Comparison of ENCODE assay signal across 8 cellular contexts in the genomic region with DNA sequence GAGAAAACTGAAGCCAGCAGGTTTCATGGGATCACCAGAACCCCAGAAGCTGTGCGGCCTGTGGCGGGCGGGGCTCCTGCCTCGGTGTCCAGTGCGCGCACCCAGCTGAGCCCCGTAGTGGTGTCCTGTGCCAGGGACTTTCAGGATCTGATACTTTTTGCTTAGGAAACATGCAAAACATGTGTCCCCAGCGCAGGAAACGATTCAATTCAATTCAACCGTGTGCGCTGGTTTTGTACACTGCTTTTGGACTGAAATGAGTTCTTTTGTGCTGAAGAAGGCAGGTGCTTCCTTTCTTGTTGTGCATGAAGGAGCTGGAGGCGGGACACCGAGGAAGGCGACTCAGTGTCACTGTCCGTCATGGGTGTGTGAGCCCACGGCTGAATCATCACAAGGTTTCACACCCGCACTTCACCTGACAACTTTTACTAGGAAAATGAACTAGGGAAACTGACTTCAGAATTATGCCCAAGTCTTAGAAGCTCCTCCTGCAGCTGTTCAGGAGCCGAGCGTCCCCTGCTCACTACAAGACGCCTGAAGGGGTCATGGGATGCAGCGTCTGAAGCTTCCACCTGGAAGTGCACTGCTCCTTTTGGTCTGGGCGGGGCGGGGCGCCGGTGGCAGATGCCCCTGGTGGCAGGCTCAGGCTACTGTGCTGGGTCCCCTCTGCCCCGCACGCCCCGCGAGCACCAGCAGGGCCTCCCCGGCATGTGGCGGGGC. TPM values are rescaled to one million over a fixed set of nuclear protein-coding genes. Genes with fewer than 3 reads are reported as not detected.
A peak's percentile ranks its signal among the peaks of the same experiment; 100 is the strongest.
DNase-seq lines count a peak whose midpoint lies in the region; ATAC-seq and TF ChIP-seq lines count a peak whose summit lies in the region.

No MANE protein-coding gene starts in this region.

- H3K9me3 Mint-ChIP-seq in activated T-cell treated with anti-CD3 and anti-CD28 coated beads, Interleukin-2, amount 50 U/mL, for 4 hours: no peaks in the 10 kb centered on the region
- H3K9me3 Mint-ChIP-seq in T-helper 1 cell treated with Interleukin-12 subunit alpha and Interleukin-12 subunit beta and Interleukin-4 antibody, amounts not matched to agents 30 μg/mL and 1 μg/mL, for 36 hours: no peaks in the 10 kb centered on the region

- peaks cover 11% of the 10 kb centered on the region for H3K36me3 Mint-ChIP-seq in activated T-cell treated with anti-CD3 and anti-CD28 coated beads, Interleukin-2, amount 50 U/mL, for 4 hours (ENCODE audit: insufficient read depth)
- H3K36me3 Mint-ChIP-seq in T-helper 1 cell treated with Interleukin-12 subunit alpha and Interleukin-12 subunit beta and Interleukin-4 antibody, amounts not matched to agents 30 μg/mL and 1 μg/mL, for 36 hours (ENCODE audit: low read depth): peaks cover 31% of the 10 kb centered on the region

- H3K27ac Mint-ChIP-seq in T-helper 1 cell treated with Interleukin-12 subunit alpha and Interleukin-12 subunit beta and Interleukin-4 antibody, amounts not matched to agents 30 μg/mL and 1 μg/mL, for 36 hours: peak overlapping the region; percentile 52

- H3K9me3 ChIP-seq in stomach: no peaks in the 10 kb centered on the region

- no peak for TF ChIP-seq POLR2A in stomach (IDR thresholded peaks at IDR 0.05)

- WGBS in stomach, 5 donors: 84 to 93% (median 89%) methylated on average over 17 to 31 of the region's 31 CpGs

- peak; percentile 63 to 74 for ATAC-seq in activated T-cell treated with anti-CD3 and anti-CD28 coated beads, Interleukin-2, amount 50 U/mL, for 4 hours
- ATAC-seq in HG02642 (IDR thresholded peaks at IDR 0.05; ENCODE audit: poor library complexity, unreplicated experiment): peak; percentile 73

- TF ChIP-seq EP300 in stomach (IDR thresholded peaks at IDR 0.05): no peak

- no peak for TF ChIP-seq CTCF in stomach (IDR thresholded peaks at IDR 0.05)

- DNase-seq in activated T-cell treated with anti-CD3 and anti-CD28 coated beads, Interleukin-2, amount 50 U/mL, for 4 hours: no peak
- DNase-seq in activated T-cell treated with anti-CD3 and anti-CD28 coated beads for 4 hours: no peak
- DNase-seq in stomach: no peak
- no peak for DNase-seq in OCI-M2 (lab: John Stamatoyannopoulos, UW; ENCODE audit: unreplicated experiment)
- no peak for DNase-seq in retina
- no peak for DNase-seq in pons (ENCODE audit: low spot score)

- peak overlapping the region in 3 of 5 donors; percentile 15 to 71 (median 50) for H3K27ac ChIP-seq in stomach

- no peak overlapping the region for H3K4me3 Mint-ChIP-seq in activated T-cell treated with anti-CD3 and anti-CD28 coated beads, Interleukin-2, amount 50 U/mL, for 4 hours
- no peak overlapping the region for H3K4me3 Mint-ChIP-seq in T-helper 1 cell treated with Interleukin-12 subunit alpha and Interleukin-12 subunit beta and Interleukin-4 antibody, amounts not matched to agents 30 μg/mL and 1 μg/mL, for 36 hours

- H3K27me3 Mint-ChIP-seq in activated T-cell treated with anti-CD3 and anti-CD28 coated beads, Interleukin-2, amount 50 U/mL, for 4 hours (ENCODE audit: low read depth): no peaks in the 10 kb centered on the region
- no peaks in the 10 kb centered on the region for H3K27me3 Mint-ChIP-seq in T-helper 1 cell treated with Interleukin-12 subunit alpha and Interleukin-12 subunit beta and Interleukin-4 antibody, amounts not matched to agents 30 μg/mL and 1 μg/mL, for 36 hours (ENCODE audit: low read depth)

- intact Hi-C loops in stomach (cut with DNase I; ENCODE audit: low total_unique reads): no loop called here

- H3K4me1 ChIP-seq in stomach: peaks cover 25 to 46% (median 36%) of the 10 kb centered on the region in 4 donors

- no peaks in the 10 kb centered on the region for H3K27me3 ChIP-seq in stomach

- H3K4me3 ChIP-seq in stomach: no peak overlapping the region

- H3K36me3 ChIP-seq in stomach: peaks cover 15 to 43% (median 31%) of the 10 kb centered on the region in 4 donors

- H3K4me1 Mint-ChIP-seq in activated T-cell treated with anti-CD3 and anti-CD28 coated beads, Interleukin-2, amount 50 U/mL, for 4 hours (ENCODE audit: low read depth): peaks cover 31% of the 10 kb centered on the region
- peaks cover 37% of the 10 kb centered on the region for H3K4me1 Mint-ChIP-seq in T-helper 1 cell treated with Interleukin-12 subunit alpha and Interleukin-12 subunit beta and Interleukin-4 antibody, amounts not matched to agents 30 μg/mL and 1 μg/mL, for 36 hours (ENCODE audit: low read depth)

RNA-seq across cellular contexts. Expression of gene ZNF750, which starts 31.4 kb away (rescaled TPM):
- not detected for total RNA-seq in activated T-cell treated with anti-CD3 and anti-CD28 coated beads, Interleukin-2, amount 50 U/mL, for 4 hours
- total RNA-seq in stomach: not detected
- polyA plus RNA-seq in stomach: 1 to 10 TPM in 1 of 3 donors, not detected in 2; 9.5 TPM
